In genomic region chr11:126336065-126336464, GRCh38 we compare ENCODE assay signal across 14 cellular contexts. TPM values are rescaled to one million over a fixed set of nuclear protein-coding genes. Genes with fewer than 3 reads are reported as not detected.
A peak's percentile ranks its signal among the peaks of the same experiment; 100 is the strongest.
DNase-seq lines count a peak whose midpoint lies in the region; ATAC-seq and TF ChIP-seq lines count a peak whose summit lies in the region.
"Had no signal": no experiment of that assay in that cellular context is flagged by ENCODE, and none has a peak within 500 bp of the region (broad histone marks: within the 10 kb centered on the region; RNA-seq: fewer than 3 reads in every experiment).

No MANE protein-coding gene starts in this region.

- DNase-seq in cardiac muscle cell (ENCODE audit: low read depth in 1 of 2, low spot score in 1 of 2) (no peak), left cardiac atrium (no peak), SJCRH30 (peak; percentile 53 to 66), lung microvascular endothelial cell (ENCODE audit: low read depth in 2 of 2) (peak; percentile 56 to 78), pons (ENCODE audit: low spot score) (no peak), UCSD-AML1 (lab: John Stamatoyannopoulos, UW; ENCODE audit: unreplicated experiment) (no peak)
- no peak for DNase-seq in stimulated activated naive B cell treated with anti-CD40 and anti-IgM and Interleukin-4, amounts not matched to agents 10 μg/mL and 1 μg/mL and 100 μg/mL, for 72 hours
- DNase-seq in stimulated activated CD4-positive, alpha-beta T cell treated with anti-CD3 and anti-CD28 coated beads, Interleukin-4, amount 100 ng/mL, for 1 hour = no peak
- DNase-seq: BE2C; effector CD4-positive, alpha-beta T cell; foreskin fibroblast; NCI-H2171; uterus had no signal

- TF ChIP-seq CTCF in cardiac muscle cell (IDR thresholded peaks at IDR 0.05; ENCODE audit: low read depth, low read length) = no peak

- H3K4me1 Mint-ChIP-seq in stimulated activated naive B cell treated with anti-CD40 and anti-IgM and Interleukin-4, amounts not matched to agents 10 μg/mL and 1 μg/mL and 100 μg/mL, for 72 hours = peaks cover 9% of the 10 kb centered on the region in 2 donors

- no peak for ATAC-seq in left cardiac atrium
- peak; percentile 46 to 62 for ATAC-seq in stimulated activated naive B cell treated with anti-CD40 and anti-IgM and Interleukin-4, amounts not matched to agents 10 μg/mL and 1 μg/mL and 100 μg/mL, for 72 hours (replicated peaks)

- no peak overlapping the region for H3K27ac Mint-ChIP-seq in stimulated activated naive B cell treated with anti-CD40 and anti-IgM and Interleukin-4, amounts not matched to agents 10 μg/mL and 1 μg/mL and 100 μg/mL, for 72 hours

- H3K9me3 Mint-ChIP-seq in stimulated activated naive B cell treated with anti-CD40 and anti-IgM and Interleukin-4, amounts not matched to agents 10 μg/mL and 1 μg/mL and 100 μg/mL, for 72 hours = no peaks in the 10 kb centered on the region

- no peaks in the 10 kb centered on the region for H3K27me3 ChIP-seq in cardiac muscle cell
- H3K27me3 ChIP-seq in SJCRH30 = no peaks in the 10 kb centered on the region
- H3K27me3 ChIP-seq: BE2C, uterus had no signal

- H3K36me3 ChIP-seq in cardiac muscle cell (no peaks in the 10 kb centered on the region), SJCRH30 (no peaks in the 10 kb centered on the region; the same call in 1 of the 2 replicates)
- H3K36me3 ChIP-seq: BE2C, uterus had no signal

- H3K27ac ChIP-seq in cardiac muscle cell (peak overlapping the region; percentile 53), SJCRH30 (peak overlapping the region; percentile 80)
- H3K27ac ChIP-seq: uterus, VCaP had no signal

- intact Hi-C loops in left cardiac atrium (cut with DNase I) = no loop called here

- H3K4me3 Mint-ChIP-seq in stimulated activated naive B cell treated with anti-CD40 and anti-IgM and Interleukin-4, amounts not matched to agents 10 μg/mL and 1 μg/mL and 100 μg/mL, for 72 hours = no peak overlapping the region

- peaks cover 38 to 81% of the 10 kb centered on the region in 2 donors for H3K36me3 Mint-ChIP-seq in stimulated activated naive B cell treated with anti-CD40 and anti-IgM and Interleukin-4, amounts not matched to agents 10 μg/mL and 1 μg/mL and 100 μg/mL, for 72 hours

- no peaks in the 10 kb centered on the region for H3K27me3 Mint-ChIP-seq in stimulated activated naive B cell treated with anti-CD40 and anti-IgM and Interleukin-4, amounts not matched to agents 10 μg/mL and 1 μg/mL and 100 μg/mL, for 72 hours

- peaks cover 37% of the 10 kb centered on the region for H3K4me1 ChIP-seq in cardiac muscle cell (ENCODE audit: low read depth)
- peaks cover 51% of the 10 kb centered on the region for H3K4me1 ChIP-seq in SJCRH30
- H3K4me1 ChIP-seq: uterus had no signal

- H3K9me3 ChIP-seq in cardiac muscle cell (ENCODE audit: low read depth) (no peaks in the 10 kb centered on the region), SJCRH30 (replicated peaks) (no peaks in the 10 kb centered on the region)
- H3K9me3 ChIP-seq: BE2C, uterus had no signal

- no peak overlapping the region for H3K4me3 ChIP-seq in cardiac muscle cell
- no peak overlapping the region for H3K4me3 ChIP-seq in SJCRH30
- H3K4me3 ChIP-seq: uterus had no signal

RNA-seq across cellular contexts. Expression of gene ST3GAL4, which starts 19.4 kb away (rescaled TPM):
- 21.4 and 25.6 TPM in 2 replicates for total RNA-seq in cardiac muscle cell
- polyA plus RNA-seq in cardiac muscle cell = 19.1 and 28.6 TPM in 2 replicates
- total RNA-seq in left cardiac atrium = 100 to 1,000 TPM in 1 of 2 donors, 10 to 100 TPM in 1; 57.1 to 109 TPM
- total RNA-seq in SJCRH30 (2014; rRNA removed; shearing (Covaris generic)) = 37.3 and 39.6 TPM in 2 replicates
- total RNA-seq in lung microvascular endothelial cell = 12.9 and 14.7 TPM in 2 replicates

RNA-seq across cellular contexts. Expression of gene DCPS, which starts 32.2 kb away (rescaled TPM):
- total RNA-seq in cardiac muscle cell (13.1 and 16.5 TPM in 2 replicates), left cardiac atrium (10 to 100 TPM; 11.3 to 13.1 TPM), lung microvascular endothelial cell (4.4 and 10.5 TPM in 2 replicates)
- 27.0 and 27.4 TPM in 2 replicates for polyA plus RNA-seq in cardiac muscle cell
- total RNA-seq in SJCRH30 (2014; rRNA removed; shearing (Covaris generic)) = 21.3 and 24.5 TPM in 2 replicates

RNA-seq across cellular contexts. Expression of gene TIRAP, which starts 53.2 kb away (rescaled TPM):
- total RNA-seq in cardiac muscle cell (4.2 and 6.7 TPM in 2 replicates), left cardiac atrium (1 to 10 TPM; 7.6 to 8.7 TPM), lung microvascular endothelial cell (2.6 and 4.2 TPM in 2 replicates)
- 2.4 and 4.9 TPM in 2 replicates for polyA plus RNA-seq in cardiac muscle cell
- total RNA-seq in SJCRH30 (2014; rRNA removed; shearing (Covaris generic)) = 0.76 and 1.1 TPM in 2 replicates

Comparison
In these comparisons a context has a peak if more than half of its experiments do, and no peak if none do; other contexts are left out.
1. DNase-seq: peak in SJCRH30 (2 of 2) and lung microvascular endothelial cell (2 of 2); none in cardiac muscle cell (0 of 2), left cardiac atrium (single experiment), stimulated activated naive B cell treated with anti-CD40 and anti-IgM and Interleukin-4, amounts not matched to agents 10 μg/mL and 1 μg/mL and 100 μg/mL, for 72 hours (single experiment), pons (single experiment), stimulated activated CD4-positive, alpha-beta T cell treated with anti-CD3 and anti-CD28 coated beads, Interleukin-4, amount 100 ng/mL, for 1 hour (single experiment) and UCSD-AML1 (single experiment).
2. ATAC-seq: peak in stimulated activated naive B cell treated with anti-CD40 and anti-IgM and Interleukin-4, amounts not matched to agents 10 μg/mL and 1 μg/mL and 100 μg/mL, for 72 hours (2 of 2); none in left cardiac atrium (0 of 2).